Comparison of ENCODE assay signal across 21 cellular contexts in the genomic region with DNA sequence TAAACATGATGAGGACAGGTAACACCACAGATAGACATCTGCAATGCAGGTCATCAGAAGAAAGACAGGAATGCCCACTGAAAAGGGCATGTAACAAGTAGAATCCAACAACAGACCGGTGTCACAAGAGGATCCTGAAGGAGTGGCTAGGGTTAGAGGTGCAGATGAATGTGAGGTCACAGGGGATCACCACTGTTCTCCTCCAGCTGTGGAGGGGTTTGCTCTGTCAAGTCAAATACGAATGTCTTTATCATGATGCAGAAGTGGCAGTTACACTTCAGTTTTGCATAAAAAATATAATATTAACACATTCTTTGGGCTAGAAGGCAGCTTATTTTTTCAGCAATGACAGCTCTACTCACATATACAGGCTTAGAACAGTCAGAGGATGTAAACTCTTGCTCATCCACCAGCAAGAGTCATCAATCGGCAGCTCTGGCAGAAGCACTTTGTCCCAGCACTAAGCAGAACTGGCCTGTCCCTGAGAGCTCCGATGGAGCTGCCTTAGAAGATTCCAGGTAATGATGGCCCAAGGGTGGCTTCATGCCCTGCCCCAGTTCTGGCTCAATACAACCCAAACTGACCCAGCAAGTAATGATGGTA.
DNase-seq lines count a peak whose midpoint lies in the region; ATAC-seq and TF ChIP-seq lines count a peak whose summit lies in the region.
"Had no signal": no experiment of that assay in that cellular context is flagged by ENCODE, and none has a peak within 500 bp of the region (broad histone marks: within the 10 kb centered on the region; RNA-seq: fewer than 3 reads in every experiment).

No MANE protein-coding gene starts in this region.

- H3K36me3 ChIP-seq in Karpas-422 (ENCODE audit: insufficient read depth, low read length) = peaks cover 32% of the 10 kb centered on the region
- H3K36me3 ChIP-seq: breast epithelium, upper lobe of left lung had no signal

- DNase-seq in activated CD4-positive, alpha-beta T cell treated with anti-CD3 and anti-CD28 coated beads for 36 hours = no peak
- no peak for DNase-seq in activated CD4-positive, alpha-beta T cell treated with anti-CD3 and anti-CD28 coated beads for 1 hour
- peak; percentile 73 for DNase-seq in Karpas-422
- no peak for DNase-seq in central memory CD8-positive, alpha-beta T cell (ENCODE audit: low spot score in 2 of 2)
- no peak for DNase-seq in NCI-H1436 (lab: John Stamatoyannopoulos, UW)
- DNase-seq in RWPE1 (ENCODE audit: low spot score) = no peak
- no peak for DNase-seq in HUDEP-2 (lab: John Stamatoyannopoulos, UW; ENCODE audit: unreplicated experiment in 76 of 76)
- DNase-seq: activated CD4-positive, alpha-beta T cell treated with anti-CD3 and anti-CD28 coated beads for 4 hours; activated gamma-delta T cell treated with Interleukin-2 at 50 U/mL for 16 hours; DMS79 treated with DMSO at 0.1 percent for 48 hours; effector CD4-positive, alpha-beta T cell; hypothalamus; NCI-H187 treated with DMSO at 0.1 percent for 48 hours; stimulated activated naive B cell treated with anti-CD40 and anti-IgM and Interleukin-4, amounts not matched to agents 10 μg/mL and 1 μg/mL and 100 μg/mL, for 72 hours; T-helper 9 cell; upper lobe of left lung had no signal

- H3K4me2 ChIP-seq in Karpas-422 (ENCODE audit: low read depth, low read length, poor library complexity, severe bottlenecking) = peak overlapping the region; percentile 48

- no peaks in the 10 kb centered on the region for H3K9me2 ChIP-seq in Karpas-422 (replicated peaks; ENCODE audit: insufficient read depth, low read length)

- H3K79me2 ChIP-seq in Karpas-422 (ENCODE audit: low read length) = peaks cover 92% of the 10 kb centered on the region

- H3K9me3 ChIP-seq in Karpas-422 (ENCODE audit: low read length) = peaks cover 10% of the 10 kb centered on the region; the same call in 1 of the 2 replicates

- CTCF ChIA-PET in activated CD4-positive, alpha-beta T cell treated with anti-CD3 and anti-CD28 coated beads for 36 hours (lab: Charles Lee) = interaction anchor here (0.8 to 3.9 kb wide), 9 partner anchors 8 to 262 kb away, joined by 3 to 31 read pairs (median 4); no protein-coding TSS in a partner anchor
- CTCF ChIA-PET in RWPE1 (lab: Yijun Ruan, JAX) = no interaction called here

- peak; percentile 50 for ATAC-seq in activated CD4-positive, alpha-beta T cell treated with anti-CD3 and anti-CD28 coated beads for 36 hours
- ATAC-seq in central memory CD8-positive, alpha-beta T cell (replicated peaks; ENCODE audit: extremely low read depth, poor library complexity, severe bottlenecking) = no peak
- ATAC-seq: stimulated activated naive B cell treated with anti-CD40 and anti-IgM and Interleukin-4, amounts not matched to agents 10 μg/mL and 1 μg/mL and 100 μg/mL, for 72 hours had no signal

- H3K36me3 Mint-ChIP-seq in activated CD4-positive, alpha-beta T cell treated with anti-CD3 and anti-CD28 coated beads for 36 hours (ENCODE audit: low read depth) = peaks cover 96% of the 10 kb centered on the region
- H3K36me3 Mint-ChIP-seq in central memory CD8-positive, alpha-beta T cell (ENCODE audit: insufficient read depth) = peaks cover 45% of the 10 kb centered on the region
- H3K36me3 Mint-ChIP-seq in nephron (ENCODE audit: low read depth) = peaks cover 46% of the 10 kb centered on the region

- H3K27me3 ChIP-seq in Karpas-422 (ENCODE audit: low read length) = no peaks in the 10 kb centered on the region
- H3K27me3 ChIP-seq: breast epithelium, upper lobe of left lung had no signal

- intact Hi-C loops in activated CD4-positive, alpha-beta T cell treated with anti-CD3 and anti-CD28 coated beads for 36 hours (cut with DNase I, micrococcal nuclease) = no loop called here

- no peak overlapping the region for H2AFZ ChIP-seq in Karpas-422 (ENCODE audit: low read length)
- H2AFZ ChIP-seq: parathyroid adenoma had no signal

- H3K9ac ChIP-seq in Karpas-422 (ENCODE audit: low read length) = peak overlapping the region; percentile 37
- H3K9ac ChIP-seq: parathyroid adenoma had no signal

- no peaks in the 10 kb centered on the region for H4K20me1 ChIP-seq in Karpas-422 (ENCODE audit: insufficient read depth, low read depth, low read length)

- peak overlapping the region; percentile 11; the same call in 1 of the 2 replicates for H3K4me3 ChIP-seq in Karpas-422 (ENCODE audit: low read length)
- H3K4me3 ChIP-seq: breast epithelium, skin epidermis, upper lobe of left lung had no signal

- POLR2A ChIA-PET in activated CD4-positive, alpha-beta T cell treated with anti-CD3 and anti-CD28 coated beads for 36 hours (lab: Charles Lee) = interaction anchor here (0.7 kb wide), 1 partner anchor 477 kb away, joined by 3 read pairs; a partner anchor contains a TSS
- POLR2A ChIA-PET in RWPE1 (lab: Yijun Ruan, JAX; ENCODE audit: low non-redundant PET) = no interaction called here

- peaks cover 93% of the 10 kb centered on the region for H3K4me1 Mint-ChIP-seq in activated CD4-positive, alpha-beta T cell treated with anti-CD3 and anti-CD28 coated beads for 36 hours
- H3K4me1 Mint-ChIP-seq in central memory CD8-positive, alpha-beta T cell = peaks cover 96% of the 10 kb centered on the region
- H3K4me1 Mint-ChIP-seq in nephron = peaks cover 63% of the 10 kb centered on the region

- H3K27ac ChIP-seq in Karpas-422 (ENCODE audit: low read length) (peak overlapping the region; percentile 87), RWPE1 (no peak overlapping the region)
- H3K27ac ChIP-seq: breast epithelium, C4-2B, parathyroid adenoma had no signal

- TF ChIP-seq CTCF in nephron (IDR thresholded peaks at IDR 0.05; ENCODE audit: unreplicated experiment in 3 of 3) (no peak), RWPE1 (conservative IDR thresholded peaks at IDR 0.05; ENCODE audit: low read depth) (no peak)

- peaks cover 10% of the 10 kb centered on the region for H3K9me3 Mint-ChIP-seq in activated CD4-positive, alpha-beta T cell treated with anti-CD3 and anti-CD28 coated beads for 36 hours (ENCODE audit: low read depth)
- H3K9me3 Mint-ChIP-seq in central memory CD8-positive, alpha-beta T cell = peaks cover 5% of the 10 kb centered on the region
- H3K9me3 Mint-ChIP-seq in nephron = peaks cover 10% of the 10 kb centered on the region
- H3K9me3 Mint-ChIP-seq: stimulated activated naive B cell treated with anti-CD40 and anti-IgM and Interleukin-4, amounts not matched to agents 10 μg/mL and 1 μg/mL and 100 μg/mL, for 72 hours had no signal

- peaks cover 81% of the 10 kb centered on the region for H3K4me1 ChIP-seq in Karpas-422 (ENCODE audit: low read length)
- H3K4me1 ChIP-seq: breast epithelium had no signal

- H3K27ac Mint-ChIP-seq in activated CD4-positive, alpha-beta T cell treated with anti-CD3 and anti-CD28 coated beads for 36 hours = peak overlapping the region; percentile 81
- H3K27ac Mint-ChIP-seq in central memory CD8-positive, alpha-beta T cell (ENCODE audit: low read depth) = peak overlapping the region; percentile 89
- peak overlapping the region; percentile 6 to 87 (median 66) for H3K27ac Mint-ChIP-seq in nephron
- H3K27ac Mint-ChIP-seq: stimulated activated naive B cell treated with anti-CD40 and anti-IgM and Interleukin-4, amounts not matched to agents 10 μg/mL and 1 μg/mL and 100 μg/mL, for 72 hours had no signal

- H3K27me3 Mint-ChIP-seq in activated CD4-positive, alpha-beta T cell treated with anti-CD3 and anti-CD28 coated beads for 36 hours = no peaks in the 10 kb centered on the region
- H3K27me3 Mint-ChIP-seq in central memory CD8-positive, alpha-beta T cell = no peaks in the 10 kb centered on the region
- H3K27me3 Mint-ChIP-seq in nephron (ENCODE audit: low read depth) = no peaks in the 10 kb centered on the region
- H3K27me3 Mint-ChIP-seq: stimulated activated naive B cell treated with anti-CD40 and anti-IgM and Interleukin-4, amounts not matched to agents 10 μg/mL and 1 μg/mL and 100 μg/mL, for 72 hours had no signal

- no peak overlapping the region for H3K4me3 Mint-ChIP-seq in activated CD4-positive, alpha-beta T cell treated with anti-CD3 and anti-CD28 coated beads for 36 hours
- H3K4me3 Mint-ChIP-seq in central memory CD8-positive, alpha-beta T cell = peak overlapping the region; percentile 34
- H3K4me3 Mint-ChIP-seq in nephron = no peak overlapping the region
- H3K4me3 Mint-ChIP-seq: stimulated activated naive B cell treated with anti-CD40 and anti-IgM and Interleukin-4, amounts not matched to agents 10 μg/mL and 1 μg/mL and 100 μg/mL, for 72 hours had no signal
